ENCODE assay signal across 22 cellular contexts in the genomic region with DNA sequence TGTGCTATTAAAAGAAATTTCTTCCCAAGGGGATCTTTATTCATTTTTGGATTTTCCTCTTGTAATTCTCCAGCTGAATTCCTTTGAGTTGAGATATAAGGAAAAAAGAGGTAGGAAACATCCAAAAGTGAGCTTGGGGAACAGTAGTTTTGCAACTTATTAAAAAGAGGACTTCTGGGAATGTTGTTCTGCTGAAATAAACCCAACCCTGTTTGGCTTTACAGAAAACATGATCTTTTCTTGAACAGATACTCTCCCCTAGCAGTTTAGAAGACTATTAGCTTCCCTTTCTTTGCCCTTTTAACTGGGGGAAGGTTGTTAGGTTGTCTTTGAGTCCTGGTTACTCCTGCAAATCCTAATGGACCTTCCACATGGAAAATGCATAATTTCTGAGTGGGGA.
DNase-seq lines count a peak whose midpoint lies in the region; ATAC-seq and TF ChIP-seq lines count a peak whose summit lies in the region.
"Had no signal": no experiment of that assay in that cellular context is flagged by ENCODE, and none has a peak within 500 bp of the region (broad histone marks: within the 10 kb centered on the region; RNA-seq: fewer than 3 reads in every experiment).

No MANE protein-coding gene starts in this region.

- H3K36me3 ChIP-seq in heart left ventricle (no peaks in the 10 kb centered on the region), left ventricle myocardium inferior (no peaks in the 10 kb centered on the region), psoas muscle (ENCODE audit: insufficient read depth in 1 of 2, low read depth in 1 of 2) (no peaks in the 10 kb centered on the region), tibial artery (no peaks in the 10 kb centered on the region)
- H3K36me3 ChIP-seq: BLaER1, SJCRH30 had no signal

- DNase-seq in Right ventricle myocardium superior: no peak
- no peak for DNase-seq in heart left ventricle
- no peak for DNase-seq in left ventricle myocardium inferior
- DNase-seq in psoas muscle: no peak
- no peak for DNase-seq in tibial artery
- DNase-seq in stimulated activated CD4-positive, alpha-beta T cell treated with anti-CD3 and anti-CD28 coated beads, Interleukin-1b, Interleukin-23, amount 100 ng/mL, for 48 hours: no peak
- DNase-seq: CD4-positive, CD25-positive, alpha-beta regulatory T cell; DMS53; H9; MV-4-11; NCI-H1105; NCI-H1436 treated with DMSO at 0.1 percent for 48 hours; NCI-H187 treated with DMSO at 0.1 percent for 48 hours; NCI-H2171 treated with DMSO at 0.1 percent for 48 hours; NCI-H524; NCI-H774; SJCRH30 had no signal

- ATAC-seq in Right ventricle myocardium superior (ENCODE audit: poor library complexity) (peak; percentile 83), heart left ventricle (no peak), psoas muscle (peak in 2 of 4 donors; percentile 22 to 28), GM21723 (IDR thresholded peaks at IDR 0.05; ENCODE audit: unreplicated experiment) (no peak)
- no peak for ATAC-seq in activated CD4-positive, CD25-positive, alpha-beta regulatory T cell treated with anti-CD3 and anti-CD28 coated beads, Interleukin-2, amount 50 U/mL, for 24 hours
- ATAC-seq: GM23338 had no signal

- TF ChIP-seq CTCF in heart left ventricle (IDR thresholded peaks at IDR 0.05): no peak
- TF ChIP-seq CTCF in left ventricle myocardium inferior (IDR thresholded peaks at IDR 0.05; ENCODE audit: borderline replicate concordance): no peak
- TF ChIP-seq CTCF in psoas muscle (IDR thresholded peaks at IDR 0.05): no peak
- TF ChIP-seq CTCF in tibial artery (IDR thresholded peaks at IDR 0.05): no peak

- intact Hi-C loops in Right ventricle myocardium superior (cut with DNase I) (no loop called here), heart left ventricle (cut with DNase I) (no loop called here), left ventricle myocardium inferior (cut with micrococcal nuclease) (no loop called here), psoas muscle (cut with DNase I) (no loop called here), tibial artery (cut with DNase I; ENCODE audit: low total_unique reads) (no loop called here)

- H3K27ac ChIP-seq in heart left ventricle (peak overlapping the region in 4 of 12 donors; percentile 0 to 38 (median 16)), left ventricle myocardium inferior (replicated peaks) (peak overlapping the region; percentile 48), psoas muscle (peak overlapping the region; percentile 6), tibial artery (peak overlapping the region; percentile 12 to 43)
- H3K27ac ChIP-seq: BLaER1, SJCRH30 had no signal

- no peaks in the 10 kb centered on the region for H3K27me3 ChIP-seq in heart left ventricle
- no peaks in the 10 kb centered on the region for H3K27me3 ChIP-seq in left ventricle myocardium inferior (ENCODE audit: low read depth)
- H3K27me3 ChIP-seq in psoas muscle (ENCODE audit: insufficient read depth in 3 of 3, low read length in 2 of 3): no peaks in the 10 kb centered on the region
- H3K27me3 ChIP-seq in tibial artery: no peaks in the 10 kb centered on the region
- H3K27me3 ChIP-seq: BLaER1, SJCRH30 had no signal

- H3K9me3 ChIP-seq in heart left ventricle: peaks cover 0 to 5% (median 0%) of the 10 kb centered on the region in 12 donors
- H3K9me3 ChIP-seq in left ventricle myocardium inferior (replicated peaks): peaks cover 11% of the 10 kb centered on the region
- H3K9me3 ChIP-seq in psoas muscle: no peaks in the 10 kb centered on the region
- no peaks in the 10 kb centered on the region for H3K9me3 ChIP-seq in tibial artery
- H3K9me3 ChIP-seq: BLaER1, SJCRH30 had no signal

- H3K4me1 ChIP-seq in heart left ventricle (peaks cover 0 to 37% (median 0%) of the 10 kb centered on the region in 12 donors), left ventricle myocardium inferior (peaks cover 8% of the 10 kb centered on the region), psoas muscle (no peaks in the 10 kb centered on the region), tibial artery (peaks cover 0 to 32% (median 8%) of the 10 kb centered on the region in 4 donors)
- H3K4me1 ChIP-seq: BLaER1, SJCRH30 had no signal

- no peak for TF ChIP-seq POLR2A in heart left ventricle (IDR thresholded peaks at IDR 0.05)

- H3K4me3 ChIP-seq in heart left ventricle (no peak overlapping the region), left ventricle myocardium inferior (no peak overlapping the region), psoas muscle (no peak overlapping the region), tibial artery (no peak overlapping the region)
- H3K4me3 ChIP-seq: BLaER1, GM23338, K562, SJCRH30 had no signal
